Comparison of ENCODE assay signal across 9 cellular contexts in the genomic region with DNA sequence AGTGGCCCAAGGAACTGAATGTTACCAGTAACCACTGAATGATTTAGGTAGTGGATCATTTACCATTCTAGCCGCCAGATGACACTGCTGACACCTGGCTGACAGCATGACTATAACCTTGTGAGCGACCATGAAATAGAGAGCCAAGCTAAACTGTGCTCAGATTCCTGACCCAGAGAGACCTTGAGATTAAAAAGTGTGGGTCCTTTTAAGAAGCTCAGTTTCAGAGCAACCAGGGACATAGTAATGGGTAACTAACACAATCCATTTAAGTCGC.
DNase-seq lines count a peak whose midpoint lies in the region; TF ChIP-seq lines count a peak whose summit lies in the region.
"Had no signal": no experiment of that assay in that cellular context is flagged by ENCODE, and none has a peak within 500 bp of the region (broad histone marks: within the 10 kb centered on the region; RNA-seq: fewer than 3 reads in every experiment).

No MANE protein-coding gene starts in this region.

- in situ Hi-C loops in HAP-1 (cut with MboI; ENCODE audit: low sequenced_read_pairs): no loop called here

- H3K27ac Mint-ChIP-seq in activated T-helper 2 cell treated with anti-CD3 and anti-CD28 coated beads, Interferon-gamma antibody, Interleukin-2, Interleukin-4, amounts not matched to agents 10 μg/mL and 5 μg/mL and 100 μg/mL, durations not matched to agents 14 hours and 24 hours and 36 hours: no peak overlapping the region

- no peak overlapping the region for H3K4me3 Mint-ChIP-seq in activated T-helper 2 cell treated with anti-CD3 and anti-CD28 coated beads, Interferon-gamma antibody, Interleukin-2, Interleukin-4, amounts not matched to agents 10 μg/mL and 5 μg/mL and 100 μg/mL, durations not matched to agents 14 hours and 24 hours and 36 hours (ENCODE audit: low read depth)

- no peaks in the 10 kb centered on the region for H3K9me3 Mint-ChIP-seq in activated T-helper 2 cell treated with anti-CD3 and anti-CD28 coated beads, Interferon-gamma antibody, Interleukin-2, Interleukin-4, amounts not matched to agents 10 μg/mL and 5 μg/mL and 100 μg/mL, durations not matched to agents 14 hours and 24 hours and 36 hours

- 0 out of 2 replicates have a peak, but pooled peaks cover 3% of the 10 kb centered on the region for H3K4me1 ChIP-seq in HAP-1

- no peaks in the 10 kb centered on the region for H3K9me3 ChIP-seq in HAP-1

- H3K4me1 Mint-ChIP-seq in activated T-helper 2 cell treated with anti-CD3 and anti-CD28 coated beads, Interferon-gamma antibody, Interleukin-2, Interleukin-4, amounts not matched to agents 10 μg/mL and 5 μg/mL and 100 μg/mL, durations not matched to agents 14 hours and 24 hours and 36 hours (ENCODE audit: low read depth): no peaks in the 10 kb centered on the region

- no peaks in the 10 kb centered on the region for H3K36me3 ChIP-seq in HAP-1 (replicated peaks)

- no peaks in the 10 kb centered on the region for H3K27me3 Mint-ChIP-seq in activated T-helper 2 cell treated with anti-CD3 and anti-CD28 coated beads, Interferon-gamma antibody, Interleukin-2, Interleukin-4, amounts not matched to agents 10 μg/mL and 5 μg/mL and 100 μg/mL, durations not matched to agents 14 hours and 24 hours and 36 hours (ENCODE audit: low read depth)

- no peaks in the 10 kb centered on the region for H3K27me3 ChIP-seq in HAP-1 (ENCODE audit: low read depth)

- no peaks in the 10 kb centered on the region for H3K36me3 Mint-ChIP-seq in activated T-helper 2 cell treated with anti-CD3 and anti-CD28 coated beads, Interferon-gamma antibody, Interleukin-2, Interleukin-4, amounts not matched to agents 10 μg/mL and 5 μg/mL and 100 μg/mL, durations not matched to agents 14 hours and 24 hours and 36 hours (ENCODE audit: low read depth)

- peak; percentile 50 for TF ChIP-seq CTCF in GM12872 (IDR thresholded peaks at IDR 0.05; ENCODE audit: insufficient read depth, low read depth, low read length)

- DNase-seq in HAP-1 (ENCODE audit: low spot score in 2 of 2) (peak; percentile 29 to 32), OCI-M1 (lab: John Stamatoyannopoulos, UW) (peak; percentile 18), kidney glomerular epithelial cell (lab: John Stamatoyannopoulos, UW) (peak; percentile 55), cerebellar cortex (ENCODE audit: low spot score) (no peak), GM19240 (ENCODE audit: insufficient read length, low spot score) (no peak)
- no peak for DNase-seq in activated effector memory CD4-positive, alpha-beta T cell treated with anti-CD3 and anti-CD28 coated beads, Interleukin-2, amount 50 U/mL, for 16 hours
- DNase-seq in activated T-helper 2 cell treated with anti-CD3 and anti-CD28 coated beads, Interferon-gamma antibody, Interleukin-2, Interleukin-4, amounts not matched to agents 10 μg/mL and 5 μg/mL and 100 μg/mL, durations not matched to agents 14 hours and 24 hours and 36 hours (ENCODE audit: low spot score): no peak
- DNase-seq: EL had no signal

- no peak overlapping the region for H3K4me3 ChIP-seq in HAP-1

- intact Hi-C loops in activated T-helper 2 cell treated with anti-CD3 and anti-CD28 coated beads, Interferon-gamma antibody, Interleukin-2, Interleukin-4, amounts not matched to agents 10 μg/mL and 5 μg/mL and 100 μg/mL, durations not matched to agents 14 hours and 24 hours and 36 hours (cut with micrococcal nuclease): no loop called here

Comparison
In these comparisons a context has a peak if more than half of its experiments do, and no peak if none do; other contexts are left out.
1. DNase-seq: peak in HAP-1 (2 of 2), OCI-M1 (single experiment) and kidney glomerular epithelial cell (single experiment); none in activated effector memory CD4-positive, alpha-beta T cell treated with anti-CD3 and anti-CD28 coated beads, Interleukin-2, amount 50 U/mL, for 16 hours (single experiment), cerebellar cortex (single experiment), activated T-helper 2 cell treated with anti-CD3 and anti-CD28 coated beads, Interferon-gamma antibody, Interleukin-2, Interleukin-4, amounts not matched to agents 10 μg/mL and 5 μg/mL and 100 μg/mL, durations not matched to agents 14 hours and 24 hours and 36 hours (single experiment) and GM19240 (single experiment).